In genomic region chr1:236091933-236092318, GRCh38 we compare ENCODE assay signal across 1 cellular context.
TF ChIP-seq lines count a peak whose summit lies in the region.

No MANE protein-coding gene starts in this region.

TF ChIP-seq in HepG2, 621 proteins besides CTCF, POLR2A, EP300 and RAD21 (continued from another document):
- TF ChIP-seq SMAD3 (CRISPR knock-in tag; IDR thresholded peaks at IDR 0.05) (no peak), CBX1 (IDR thresholded peaks at IDR 0.05; ENCODE audit: low read depth) (no peak), ZBTB3 (CRISPR knock-in tag; IDR thresholded peaks at IDR 0.05; ENCODE audit: borderline replicate concordance, low read depth) (no peak), STAT5B (CRISPR knock-in tag; IDR thresholded peaks at IDR 0.05) (no peak), ZNF274 (CRISPR knock-in tag; IDR thresholded peaks at IDR 0.05) (no peak)
- TF ChIP-seq, protein P1, sequence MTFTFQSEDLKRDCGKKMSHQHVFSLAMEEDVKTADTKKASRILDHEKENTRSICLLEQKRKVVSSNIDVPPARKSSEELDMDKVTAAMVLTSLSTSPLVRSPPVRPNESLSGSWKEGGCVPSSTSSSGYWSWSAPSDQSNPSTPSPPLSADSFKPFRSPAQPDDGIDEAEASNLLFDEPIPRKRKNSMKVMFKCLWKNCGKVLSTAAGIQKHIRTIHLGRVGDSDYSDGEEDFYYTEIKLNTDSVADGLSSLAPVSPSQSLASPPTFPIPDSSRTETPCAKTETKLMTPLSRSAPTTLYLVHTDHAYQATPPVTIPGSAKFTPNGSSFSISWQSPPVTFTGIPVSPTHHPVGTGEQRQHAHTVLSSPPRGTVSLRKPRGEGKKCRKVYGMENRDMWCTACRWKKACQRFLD (CRISPR knock-in tag; IDR thresholded peaks at IDR 0.05; ENCODE audit: borderline replicate concordance), result no peak
